In the genomic region with DNA sequence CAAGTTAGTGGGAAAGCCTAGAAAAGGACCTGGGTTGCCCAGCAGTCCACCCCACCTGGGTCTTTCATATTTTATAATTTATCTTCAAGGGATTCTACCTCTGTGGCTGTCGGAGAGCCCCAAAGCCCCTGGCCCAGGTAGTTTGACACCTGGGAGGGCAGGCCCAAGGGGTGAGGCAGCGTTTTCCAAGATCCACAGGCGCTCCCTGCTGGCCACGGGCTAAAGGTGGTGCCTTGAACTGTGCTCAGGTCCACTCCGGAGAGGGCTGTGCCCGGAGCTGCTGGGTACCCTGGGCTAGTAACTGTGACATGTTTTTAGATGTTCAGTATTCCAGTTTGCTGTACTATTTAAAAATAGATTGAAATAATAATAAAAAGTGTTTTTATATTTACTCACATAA, we compare ENCODE assay signal across 17 cellular contexts. TPM values are rescaled to one million over a fixed set of nuclear protein-coding genes. Genes with fewer than 3 reads are reported as not detected.
DNase-seq lines count a peak whose midpoint lies in the region; ATAC-seq and TF ChIP-seq lines count a peak whose summit lies in the region.
"Had no signal": no experiment of that assay in that cellular context is flagged by ENCODE, and none has a peak within 500 bp of the region (broad histone marks: within the 10 kb centered on the region; RNA-seq: fewer than 3 reads in every experiment).

No MANE protein-coding gene starts in this region.

- no peaks in the 10 kb centered on the region for H3K79me1 ChIP-seq in H9 (ENCODE audit: insufficient read depth, low read depth, low read length, poor library complexity, severe bottlenecking)

- H3K9me3 ChIP-seq in H9 (ENCODE audit: control insufficient read depth, low read depth, low read length) = peaks cover 59% of the 10 kb centered on the region
- H3K9me3 ChIP-seq: suprapubic skin had no signal

- no peak for TF ChIP-seq POLR2A in NB4 (IDR thresholded peaks at IDR 0.05; ENCODE audit: extremely low read depth, insufficient read length)

- H3K9ac ChIP-seq in H9 (ENCODE audit: extremely low read depth, insufficient read length, low read length) = no peak overlapping the region

- WGBS in H9 (ENCODE audit: extremely low coverage, insufficient read length, low lambda C conversion rate) = no CpG with 5 or more reads among the region's 6 CpGs

- POLR2A ChIA-PET in activated CD4-positive, alpha-beta T cell treated with anti-CD3 and anti-CD28 coated beads for 36 hours (lab: Charles Lee) = no interaction called here
- POLR2A ChIA-PET in activated CD4-positive, alpha-beta T cell treated with anti-CD3 and anti-CD28 coated beads, Interleukin-2, amount 10 ng/mL, durations not matched to agents 7 days and 5 days (lab: Charles Lee) = no interaction called here

- no peak overlapping the region for H3K4me3 Mint-ChIP-seq in activated CD4-positive, alpha-beta T cell treated with anti-CD3 and anti-CD28 coated beads for 36 hours
- H3K4me3 Mint-ChIP-seq in activated CD4-positive, alpha-beta T cell treated with anti-CD3 and anti-CD28 coated beads, Interleukin-2, amount 10 ng/mL, durations not matched to agents 7 days and 5 days = no peak overlapping the region
- H3K4me3 Mint-ChIP-seq in H9 = no peak overlapping the region
- H3K4me3 Mint-ChIP-seq: memory B cell, nephron had no signal

- no peak overlapping the region for H3K23ac ChIP-seq in H9 (ENCODE audit: insufficient read length, low read depth, low read length)

- no peak overlapping the region for H3K4ac ChIP-seq in H9 (ENCODE audit: low read depth, low read length)

- H2BK5ac ChIP-seq in H9 (ENCODE audit: insufficient read length, low read length) = no peak overlapping the region

- no peaks in the 10 kb centered on the region for H3K4me1 Mint-ChIP-seq in activated CD4-positive, alpha-beta T cell treated with anti-CD3 and anti-CD28 coated beads for 36 hours
- no peaks in the 10 kb centered on the region for H3K4me1 Mint-ChIP-seq in activated CD4-positive, alpha-beta T cell treated with anti-CD3 and anti-CD28 coated beads, Interleukin-2, amount 10 ng/mL, durations not matched to agents 7 days and 5 days
- no peaks in the 10 kb centered on the region for H3K4me1 Mint-ChIP-seq in H9
- H3K4me1 Mint-ChIP-seq: memory B cell, nephron had no signal

- no peak overlapping the region for H3K56ac ChIP-seq in H9 (ENCODE audit: insufficient read length, low read depth, low read length)

- H3K27me3 ChIP-seq in H9 (ENCODE audit: insufficient read depth, low read length) = no peaks in the 10 kb centered on the region
- H3K27me3 ChIP-seq: suprapubic skin had no signal

- H3K36me3 Mint-ChIP-seq in activated CD4-positive, alpha-beta T cell treated with anti-CD3 and anti-CD28 coated beads for 36 hours (ENCODE audit: low read depth) = no peaks in the 10 kb centered on the region
- H3K36me3 Mint-ChIP-seq in activated CD4-positive, alpha-beta T cell treated with anti-CD3 and anti-CD28 coated beads, Interleukin-2, amount 10 ng/mL, durations not matched to agents 7 days and 5 days (ENCODE audit: low read depth) = no peaks in the 10 kb centered on the region
- peaks cover 0 to 24% (median 1%) of the 10 kb centered on the region in 3 experiments; a peak in 4 of 7 replicates for H3K36me3 Mint-ChIP-seq in H9 (ENCODE audit: insufficient read depth in 1 of 3, low read depth in 3 of 3)
- H3K36me3 Mint-ChIP-seq: memory B cell had no signal

- H2BK20ac ChIP-seq in H9 (ENCODE audit: low read depth, low read length, poor library complexity, severe bottlenecking) = no peak overlapping the region

- H3K4me2 ChIP-seq in H9 (ENCODE audit: insufficient read depth, insufficient read length, low read length) = no peak overlapping the region

- H3K18ac ChIP-seq in H9 (ENCODE audit: insufficient read length, low read depth, low read length) = no peak overlapping the region

- no peak overlapping the region for H2BK12ac ChIP-seq in H9 (ENCODE audit: insufficient read length, low read depth, low read length)

- H4K91ac ChIP-seq in H9 (ENCODE audit: insufficient read length, low read depth, low read length) = no peak overlapping the region

- CTCF ChIA-PET in activated CD4-positive, alpha-beta T cell treated with anti-CD3 and anti-CD28 coated beads for 36 hours (lab: Charles Lee) = no interaction called here
- CTCF ChIA-PET in activated CD4-positive, alpha-beta T cell treated with anti-CD3 and anti-CD28 coated beads, Interleukin-2, amount 10 ng/mL, durations not matched to agents 7 days and 5 days (lab: Charles Lee) = no interaction called here

- no peak overlapping the region for H2BK15ac ChIP-seq in H9 (ENCODE audit: low read depth, low read length)

- H3K79me2 ChIP-seq in H9 (ENCODE audit: insufficient read depth, low read length) = no peaks in the 10 kb centered on the region

- ATAC-seq in activated CD4-positive, alpha-beta T cell treated with anti-CD3 and anti-CD28 coated beads for 36 hours = no peak
- ATAC-seq in HG02623 (IDR thresholded peaks at IDR 0.05; ENCODE audit: unreplicated experiment) = no peak

- H3T11ph ChIP-seq in H9 (ENCODE audit: low read length) = no peak overlapping the region

- H3K27ac ChIP-seq in H9 (ENCODE audit: insufficient read length, low read depth, low read length) = no peak overlapping the region
- H3K27ac ChIP-seq: suprapubic skin had no signal

- H4K8ac ChIP-seq in H9 (replicated peaks; ENCODE audit: insufficient read length, low read depth, low read length) = no peak overlapping the region

- TF ChIP-seq CTCF in NB4 (IDR thresholded peaks at IDR 0.05; ENCODE audit: low read depth, low read length) (peak; percentile 7), epithelial cell of proximal tubule (conservative IDR thresholded peaks at IDR 0.05; ENCODE audit: low read depth, low read length) (peak; percentile 60), H9 (conservative IDR thresholded peaks at IDR 0.05) (no peak)

- no peak overlapping the region for H3K27ac Mint-ChIP-seq in activated CD4-positive, alpha-beta T cell treated with anti-CD3 and anti-CD28 coated beads for 36 hours
- H3K27ac Mint-ChIP-seq in activated CD4-positive, alpha-beta T cell treated with anti-CD3 and anti-CD28 coated beads, Interleukin-2, amount 10 ng/mL, durations not matched to agents 7 days and 5 days = no peak overlapping the region
- H3K27ac Mint-ChIP-seq in H9 = no peak overlapping the region
- H3K27ac Mint-ChIP-seq: memory B cell, nephron had no signal

- DNase-seq in activated CD4-positive, alpha-beta T cell treated with anti-CD3 and anti-CD28 coated beads for 36 hours = peak; percentile 10
- no peak for DNase-seq in activated CD4-positive, alpha-beta T cell treated with anti-CD3 and anti-CD28 coated beads, Interleukin-2, amount 10 ng/mL, durations not matched to agents 7 days and 5 days
- DNase-seq in NB4 (ENCODE audit: low read depth) (no peak), epithelial cell of proximal tubule (ENCODE audit: low read depth) (no peak), H9 (no peak), KG1 (lab: John Stamatoyannopoulos, UW) (no peak), NOMO-1 treated with DMSO at 0.1 percent for 48 hours (lab: John Stamatoyannopoulos, UW; ENCODE audit: unreplicated experiment) (no peak)
- DNase-seq: activated gamma-delta T cell, HCEC 1CT, NCI-H1436, NCI-H345 had no signal

- H3K9me3 Mint-ChIP-seq in activated CD4-positive, alpha-beta T cell treated with anti-CD3 and anti-CD28 coated beads for 36 hours (ENCODE audit: low read depth) = no peaks in the 10 kb centered on the region
- no peaks in the 10 kb centered on the region for H3K9me3 Mint-ChIP-seq in activated CD4-positive, alpha-beta T cell treated with anti-CD3 and anti-CD28 coated beads, Interleukin-2, amount 10 ng/mL, durations not matched to agents 7 days and 5 days
- peaks cover 46 to 48% of the 10 kb centered on the region in 2 experiments for H3K9me3 Mint-ChIP-seq in H9
- H3K9me3 Mint-ChIP-seq: memory B cell had no signal

- H3K23me2 ChIP-seq in H9 (ENCODE audit: insufficient read length, low read depth, low read length, poor library complexity, severe bottlenecking) = no peaks in the 10 kb centered on the region

- no peaks in the 10 kb centered on the region for H4K20me1 ChIP-seq in H9 (ENCODE audit: control insufficient read depth, insufficient read depth, insufficient read length)

- H2AK5ac ChIP-seq in H9 (ENCODE audit: insufficient read length, low read length) = no peak overlapping the region

- H3K27me3 Mint-ChIP-seq in activated CD4-positive, alpha-beta T cell treated with anti-CD3 and anti-CD28 coated beads for 36 hours = no peaks in the 10 kb centered on the region
- peaks cover 17% of the 10 kb centered on the region for H3K27me3 Mint-ChIP-seq in activated CD4-positive, alpha-beta T cell treated with anti-CD3 and anti-CD28 coated beads, Interleukin-2, amount 10 ng/mL, durations not matched to agents 7 days and 5 days
- H3K27me3 Mint-ChIP-seq in H9 (ENCODE audit: low read depth) = no peaks in the 10 kb centered on the region

- intact Hi-C loops in activated CD4-positive, alpha-beta T cell treated with anti-CD3 and anti-CD28 coated beads for 36 hours (cut with DNase I, micrococcal nuclease) = no loop called here

- no peak overlapping the region for H3K14ac ChIP-seq in H9 (ENCODE audit: insufficient read depth, low read length)

- H3K4me1 ChIP-seq in H9 (ENCODE audit: insufficient read depth, low read length) = no peaks in the 10 kb centered on the region

- no peak overlapping the region for H3K4me3 ChIP-seq in NB4 (ENCODE audit: low read depth, low read length)
- no peak overlapping the region for H3K4me3 ChIP-seq in epithelial cell of proximal tubule (ENCODE audit: low read depth, low read length)
- H3K4me3 ChIP-seq: suprapubic skin had no signal

- H4K5ac ChIP-seq in H9 (ENCODE audit: insufficient read length, low read depth, low read length) = no peak overlapping the region

- no peak overlapping the region for H2AFZ ChIP-seq in H9 (ENCODE audit: low read length)

- H2BK120ac ChIP-seq in H9 (ENCODE audit: low read depth, low read length, poor library complexity, severe bottlenecking) = no peak overlapping the region

RNA-seq across cellular contexts. Expression of gene CRNN, which starts 37.2 kb away (rescaled TPM):
- total RNA-seq in activated CD4-positive, alpha-beta T cell treated with anti-CD3 and anti-CD28 coated beads for 36 hours = not detected
- total RNA-seq in activated CD4-positive, alpha-beta T cell treated with anti-CD3 and anti-CD28 coated beads, Interleukin-2, amount 10 ng/mL, durations not matched to agents 7 days and 5 days = not detected
- total RNA-seq in epithelial cell of proximal tubule (not detected in 2 replicates), H9 (2021) (not detected in 2 replicates)
- total RNA-seq: dermis microvascular lymphatic vessel endothelial cell, renal cortical epithelial cell had no signal

RNA-seq across cellular contexts. Expression of gene LCE5A, which starts 59.3 kb away (rescaled TPM):
- not detected for total RNA-seq in activated CD4-positive, alpha-beta T cell treated with anti-CD3 and anti-CD28 coated beads for 36 hours
- not detected for total RNA-seq in activated CD4-positive, alpha-beta T cell treated with anti-CD3 and anti-CD28 coated beads, Interleukin-2, amount 10 ng/mL, durations not matched to agents 7 days and 5 days
- total RNA-seq in epithelial cell of proximal tubule (not detected in 2 replicates), H9 (2021) (not detected in 2 replicates)
- total RNA-seq: dermis microvascular lymphatic vessel endothelial cell, renal cortical epithelial cell had no signal
